8 cellular contexts compared by ENCODE assay signal in the genomic region with DNA sequence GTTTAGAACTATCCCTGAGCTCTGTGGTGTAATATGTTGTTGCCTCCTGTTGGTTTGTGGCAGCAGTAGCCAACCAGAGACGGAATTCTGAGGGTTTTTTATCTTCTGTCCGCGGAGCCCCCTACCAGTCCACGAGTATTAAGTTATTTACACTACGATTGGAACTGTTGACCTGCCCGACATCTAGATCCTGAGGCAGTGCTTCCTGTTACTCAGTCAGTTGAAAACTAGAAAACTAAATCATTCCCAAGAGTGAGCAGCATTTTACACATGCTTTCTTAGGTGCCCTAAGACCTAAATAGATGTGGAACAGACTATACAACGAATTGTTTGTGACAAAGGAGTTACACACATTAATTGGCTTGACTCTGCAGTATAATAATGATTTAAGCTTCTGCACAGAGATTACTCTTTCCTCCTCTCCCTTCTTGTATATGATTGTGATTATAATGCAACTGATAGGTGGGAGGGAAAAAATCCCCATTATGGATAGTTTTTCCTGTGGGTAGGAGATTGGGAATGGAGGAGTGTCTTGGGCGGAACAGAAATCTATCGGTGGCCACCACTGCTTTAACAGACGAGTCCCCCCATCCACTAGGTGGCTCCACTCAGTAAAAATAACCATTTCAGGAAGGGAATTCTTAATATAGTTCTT. TPM values are rescaled to one million over a fixed set of nuclear protein-coding genes. Genes with fewer than 3 reads are reported as not detected.
DNase-seq lines count a peak whose midpoint lies in the region; ATAC-seq lines count a peak whose summit lies in the region.

No MANE protein-coding gene starts in this region.

- H3K79me1 ChIP-seq in mesendoderm (ENCODE audit: low read length): no peaks in the 10 kb centered on the region

- H2BK5ac ChIP-seq in mesendoderm (ENCODE audit: low read length): peak overlapping the region; percentile 56

- H3K4me1 ChIP-seq in mesendoderm (ENCODE audit: control insufficient read depth, low read depth, low read length): no peaks in the 10 kb centered on the region

- no peaks in the 10 kb centered on the region for H3K36me3 ChIP-seq in mesendoderm (ENCODE audit: control insufficient read depth, insufficient read depth, low read length)

- peaks cover 32% of the 10 kb centered on the region for H3K79me2 ChIP-seq in mesendoderm (ENCODE audit: control insufficient read depth, insufficient read depth, low read length)

- H3K4me3 ChIP-seq in mesendoderm (ENCODE audit: low read length): peak overlapping the region; percentile 64

- no peaks in the 10 kb centered on the region for H3K27me3 ChIP-seq in mesendoderm (ENCODE audit: insufficient read depth, low read length, poor library complexity)

- H3K4ac ChIP-seq in mesendoderm (ENCODE audit: low read depth, low read length): peak overlapping the region; percentile 85

- H2BK120ac ChIP-seq in mesendoderm (ENCODE audit: low read depth, low read length): peak overlapping the region; percentile 51

- no peak overlapping the region for H2AK5ac ChIP-seq in mesendoderm (ENCODE audit: low read length)

- H3K27ac ChIP-seq in mesendoderm (ENCODE audit: low read depth, low read length): peak overlapping the region; percentile 96

- H3K9ac ChIP-seq in mesendoderm (ENCODE audit: low read length): peak overlapping the region; percentile 80

- ATAC-seq in GM18870 (IDR thresholded peaks at IDR 0.05; ENCODE audit: unreplicated experiment) (peak; percentile 23), GM18517 (IDR thresholded peaks at IDR 0.05; ENCODE audit: unreplicated experiment) (no peak)

- H2BK15ac ChIP-seq in mesendoderm (replicated peaks; ENCODE audit: low read depth): no peak overlapping the region

- peak; percentile 46 for DNase-seq in AG20443 (ENCODE audit: low spot score)
- DNase-seq in NCI-H1694 (lab: John Stamatoyannopoulos, UW): peak; percentile 39
- peak; percentile 34 for DNase-seq in T-helper 9 cell
- DNase-seq in dermis blood vessel endothelial cell: peak; percentile 64
- peak; percentile 84 for DNase-seq in mesendoderm
- peak; percentile 55 for DNase-seq in superior temporal gyrus (ENCODE audit: extremely low spot score)

- no peak overlapping the region for H4K5ac ChIP-seq in mesendoderm (ENCODE audit: low read length)

- H3K18ac ChIP-seq in mesendoderm (ENCODE audit: low read length): peak overlapping the region; percentile 93

- peak overlapping the region; percentile 89 for H4K8ac ChIP-seq in mesendoderm (ENCODE audit: low read depth, low read length)

- no CpG with 5 or more reads among the region's 10 CpGs for WGBS in mesendoderm (ENCODE audit: extremely low coverage, insufficient coverage, low lambda C conversion rate)

- H3K56ac ChIP-seq in mesendoderm (ENCODE audit: low read length): peak overlapping the region; percentile 98

- H3K4me2 ChIP-seq in mesendoderm (ENCODE audit: low read length): peak overlapping the region; percentile 60

- H3K23ac ChIP-seq in mesendoderm (ENCODE audit: low read length): no peak overlapping the region

RNA-seq across cellular contexts. Expression of a gene that starts 1.7 kb away (rescaled TPM):
- total RNA-seq in dermis blood vessel endothelial cell: 27.9 and 73.0 TPM in 2 replicates
- 62.5 TPM for polyA plus RNA-seq in mesendoderm (2013, experiment 1 of 2)
- polyA plus RNA-seq in mesendoderm (2013, experiment 2 of 2): 62.7 TPM

Comparison
In these comparisons a context has a peak if more than half of its experiments do, and no peak if none do; other contexts are left out.
1. DNase-seq: peak in every context shown above with its lines; median percentile 84 in mesendoderm; 64 in dermis blood vessel endothelial cell; 55 in superior temporal gyrus; 46 in AG20443; 39 in NCI-H1694; 34 in T-helper 9 cell.